8 cellular contexts compared by ENCODE assay signal in the genomic region with DNA sequence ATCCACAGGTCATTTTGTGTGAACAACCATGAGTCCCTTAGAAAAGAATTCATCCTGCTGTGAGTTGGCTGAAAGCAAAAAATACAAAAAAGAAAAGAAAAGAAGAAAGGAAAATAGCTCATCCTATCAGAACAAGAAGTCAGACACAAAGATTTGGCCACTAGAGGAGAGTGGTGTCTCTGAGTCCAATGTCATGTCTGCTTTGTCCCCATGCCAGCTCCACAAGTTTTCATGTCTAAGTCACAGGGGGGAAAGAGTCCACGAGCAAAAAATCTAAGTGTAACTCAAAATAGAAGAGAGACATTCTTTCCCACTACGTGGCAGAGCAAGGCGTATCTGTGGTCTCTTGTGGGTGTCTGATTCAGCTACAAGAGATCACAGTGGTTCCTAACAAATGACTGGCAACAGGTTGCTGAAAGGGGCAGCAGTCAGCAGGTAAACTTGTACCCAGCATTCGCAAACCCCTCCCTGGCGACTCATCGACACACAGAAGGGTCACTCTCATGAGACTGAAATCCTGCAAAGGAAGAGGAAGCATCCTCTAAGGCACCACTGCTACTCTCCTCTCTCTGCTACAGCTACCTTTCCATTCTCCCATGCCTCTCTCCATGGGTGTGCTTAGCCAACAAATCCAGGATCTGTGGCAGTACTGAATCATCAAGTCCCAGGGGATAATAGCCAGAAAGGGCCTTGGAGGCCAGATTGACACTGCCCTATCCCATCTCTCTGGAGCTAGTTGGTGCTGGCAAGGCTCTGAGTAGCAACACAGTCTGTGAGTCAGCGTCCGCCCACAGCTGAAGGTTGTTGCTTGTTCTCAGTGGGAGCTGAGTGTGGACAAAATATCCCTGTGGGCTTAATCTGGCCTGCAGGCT.
DNase-seq lines count a peak whose midpoint lies in the region; ATAC-seq lines count a peak whose summit lies in the region.

No MANE protein-coding gene starts in this region.

- DNase-seq in GM03348 (ENCODE audit: low spot score) (peak; percentile 86), T follicular helper cell (ENCODE audit: low read depth) (peak; percentile 12), amniotic stem cell (lab: John Stamatoyannopoulos, UW) (peak; percentile 62), NCI-H524 (lab: John Stamatoyannopoulos, UW) (no peak)
- peak; percentile 38 for DNase-seq in stimulated activated CD8-positive, alpha-beta memory T cell treated with anti-CD3 and anti-CD28 coated beads, Interleukin-12 subunit alpha, Interleukin-12 subunit beta, amount 100 ng/mL, for 1 hour (ENCODE audit: low read depth)

- H3K27ac ChIP-seq in layer of hippocampus (ENCODE audit: low read depth, low read length), result peak overlapping the region; percentile 62

- H3K27me3 ChIP-seq in layer of hippocampus (ENCODE audit: control insufficient read depth, insufficient read depth, low read length), result no peaks in the 10 kb centered on the region

- ATAC-seq in HG02943 (IDR thresholded peaks at IDR 0.05; ENCODE audit: low read depth, unreplicated experiment) (peak; percentile 46), HG02840 (IDR thresholded peaks at IDR 0.05; ENCODE audit: low FRiP score, unreplicated experiment) (no peak)

Comparison
In these comparisons a context has a peak if more than half of its experiments do, and no peak if none do; other contexts are left out.
1. DNase-seq: peak in GM03348 (single experiment), T follicular helper cell (single experiment), amniotic stem cell (single experiment) and stimulated activated CD8-positive, alpha-beta memory T cell treated with anti-CD3 and anti-CD28 coated beads, Interleukin-12 subunit alpha, Interleukin-12 subunit beta, amount 100 ng/mL, for 1 hour (single experiment); none in NCI-H524 (0 of 2).